Comparison of ENCODE assay signal across 13 cellular contexts in the genomic region with DNA sequence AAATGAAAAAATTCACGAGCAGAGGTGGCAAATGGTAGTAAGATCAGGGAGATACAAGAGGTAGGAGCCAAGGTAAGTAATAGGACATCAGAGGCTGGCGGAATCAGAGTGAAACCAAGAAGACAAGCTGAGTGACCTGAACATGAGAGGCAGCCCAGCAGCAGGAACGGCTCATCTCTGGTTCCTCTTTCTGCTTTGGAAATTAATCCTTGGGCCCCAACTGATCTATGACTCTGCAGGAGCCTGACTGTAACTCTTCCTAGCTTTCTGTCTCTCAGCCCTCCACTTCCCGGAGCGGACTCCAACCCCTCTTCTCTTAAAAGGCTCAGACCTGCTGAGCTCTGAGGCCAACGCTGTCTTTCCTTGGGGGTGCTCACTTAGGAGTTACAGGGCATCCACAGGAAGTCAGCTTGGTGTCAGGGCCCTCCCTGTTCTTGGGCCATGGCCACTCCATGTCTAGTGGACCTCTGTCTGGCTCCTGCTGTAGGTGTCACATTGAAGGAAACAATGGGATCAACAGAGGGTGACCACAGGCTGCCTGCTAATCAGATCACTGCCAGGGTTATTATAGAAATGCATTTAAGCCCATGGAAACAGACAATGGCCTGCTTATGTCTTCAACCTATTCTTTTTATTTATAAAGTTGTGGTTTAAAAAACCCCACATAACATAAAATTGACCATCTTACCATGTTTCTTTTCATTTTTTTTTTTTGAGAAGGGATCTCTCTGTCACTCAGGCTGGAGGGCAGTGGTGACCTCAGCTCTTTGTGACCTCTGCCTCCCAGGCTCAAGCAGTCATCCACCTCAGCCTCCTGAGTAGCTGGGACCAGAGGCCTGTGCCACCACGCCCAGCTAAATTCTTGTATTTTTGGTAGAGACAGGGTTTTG. TPM values are rescaled to one million over a fixed set of nuclear protein-coding genes. Genes with fewer than 3 reads are reported as not detected.
DNase-seq lines count a peak whose midpoint lies in the region; ATAC-seq, FAIRE-seq and TF ChIP-seq lines count a peak whose summit lies in the region.
"Had no signal": no experiment of that assay in that cellular context is flagged by ENCODE, and none has a peak within 500 bp of the region (broad histone marks: within the 10 kb centered on the region; RNA-seq: fewer than 3 reads in every experiment).

No MANE protein-coding gene starts in this region.

- peak overlapping the region; percentile 55; the same call in 1 of the 2 replicates for H3K9ac ChIP-seq in GM12878 (ENCODE audit: control insufficient read depth, insufficient read depth, low read length)

- no peak overlapping the region; the same call in 1 of the 2 replicates for H3K4me3 ChIP-seq in GM12878
- H3K4me3 ChIP-seq: prostate gland had no signal

- no TSS peak for BruUV-seq in GM12878 (replicated peaks; lab: Mats Ljungman, UMichigan)

- H3K4me2 ChIP-seq in GM12878 (ENCODE audit: control insufficient read depth, insufficient read depth), result peak overlapping the region; percentile 65

- TF ChIP-seq RAD21 in GM12878 (IDR thresholded peaks at IDR 0.05; ENCODE audit: insufficient read depth, low read depth, low read length), result no peak

- intact Hi-C loops in GM12878 (cut with micrococcal nuclease; ENCODE audit: unreplicated experiment), result no loop called here

- peak; percentile 64 for ATAC-seq in GM18511 (IDR thresholded peaks at IDR 0.05; ENCODE audit: unreplicated experiment)
- ATAC-seq in GM21381 (IDR thresholded peaks at IDR 0.05; ENCODE audit: unreplicated experiment), result peak; percentile 65
- ATAC-seq in HG03196 (IDR thresholded peaks at IDR 0.05; ENCODE audit: unreplicated experiment), result peak; percentile 55
- peak; percentile 79 for ATAC-seq in GM12878
- no peak for ATAC-seq in GM21723 (IDR thresholded peaks at IDR 0.05; ENCODE audit: unreplicated experiment)
- ATAC-seq: effector memory CD8-positive, alpha-beta T cell had no signal

- TF ChIP-seq CTCF in GM12878 (IDR thresholded peaks at IDR 0.05 in 2 of 3, conservative IDR thresholded peaks at IDR 0.05 in 1 of 3; ENCODE audit: control insufficient read depth in 2 of 3, extremely low read depth in 1 of 3, insufficient read depth in 1 of 3, low read depth in 3 of 3, low read length in 3 of 3), result no peak

- peaks cover 37% of the 10 kb centered on the region for H3K4me1 ChIP-seq in GM12878 (ENCODE audit: control insufficient read depth, insufficient read depth, low read length)
- H3K4me1 ChIP-seq: prostate gland had no signal

- RAD21 ChIA-PET in GM12878 (lab: Charles Lee; ENCODE audit: unreplicated experiment), result interaction anchor here (0.6 to 8.2 kb wide), 23 partner anchors 8 to 272 kb away, joined by 3 to 205 read pairs (median 6); no protein-coding TSS in a partner anchor

- in situ Hi-C loops in GM12878 (cut with MboI), result no loop called here

- peak in 1 of 2 experiments; percentile 61; a peak in 1 of 4 replicates for TF ChIP-seq EP300 in GM12878 (IDR thresholded peaks at IDR 0.05; ENCODE audit: borderline replicate concordance in 1 of 2, control insufficient read depth in 1 of 2, low read depth in 2 of 2, low read length in 2 of 2)

- no peaks in the 10 kb centered on the region for H3K27me3 ChIP-seq in GM12878 (replicated peaks in 1 of 2; ENCODE audit: control insufficient read depth in 2 of 2, insufficient read depth in 2 of 2, low read length in 1 of 2)

- no peak for TF ChIP-seq POLR2A in GM12878 (IDR thresholded peaks at IDR 0.05; ENCODE audit: low read depth, low read length)

- no peaks in the 10 kb centered on the region for H4K20me1 ChIP-seq in GM12878 (ENCODE audit: control insufficient read depth, insufficient read depth)

- FAIRE-seq in GM12878 (lab: Jason Lieb, UNC), result no peak

- CTCF ChIA-PET in GM12878 (lab: Yijun Ruan, JAX), result interaction anchor here (0.9 to 13.3 kb wide), 10 partner anchors 9 to 242 kb away, joined by 3 to 243 read pairs (median 4); no protein-coding TSS in a partner anchor

- POLR2A ChIA-PET in GM12878 (lab: Charles Lee), result interaction anchor here (1.0 to 8.7 kb wide), 5 partner anchors 15 to 91 kb away, joined by 3 to 96 read pairs (median 4); no protein-coding TSS in a partner anchor

- DNase-seq in GM12878 (ENCODE audit: low read depth, low spot score) (no peak), retina (no peak), AG08396 (ENCODE audit: low spot score) (no peak)
- no peak for DNase-seq in stimulated activated CD4-positive, alpha-beta T cell treated with anti-CD3 and anti-CD28 coated beads, Interleukin-4, amount 100 ng/mL, for 1 hour
- DNase-seq: DMS 273 treated with DMSO at 0.1 percent for 48 hours; effector memory CD8-positive, alpha-beta T cell; immature natural killer cell; NCI-H345 had no signal

- peak overlapping the region; percentile 69 for H2AFZ ChIP-seq in GM12878 (ENCODE audit: control insufficient read depth, low read depth, low read length)

- H3K27ac ChIP-seq in GM12878 (ENCODE audit: control insufficient read depth, insufficient read depth), result peak overlapping the region; percentile 79
- H3K27ac ChIP-seq: prostate gland had no signal

- no peaks in the 10 kb centered on the region for H3K9me3 ChIP-seq in GM12878 (replicated peaks; ENCODE audit: control insufficient read depth, insufficient read depth, low read length)
- H3K9me3 ChIP-seq: prostate gland had no signal

- H3K79me2 ChIP-seq in GM12878 (ENCODE audit: control insufficient read depth, insufficient read depth, low read length), result no peaks in the 10 kb centered on the region

- no peaks in the 10 kb centered on the region for H3K36me3 ChIP-seq in GM12878 (ENCODE audit: control insufficient read depth in 2 of 2, insufficient read depth in 2 of 2, low read length in 1 of 2)
- H3K36me3 ChIP-seq: prostate gland had no signal

- SMC1A ChIA-PET in GM12878 (lab: Charles Lee; ENCODE audit: uncharacterized antibody, unreplicated experiment), result interaction anchor here (1.0 to 14.3 kb wide), 16 partner anchors 14 to 178 kb away, joined by 3 to 359 read pairs (median 14); no protein-coding TSS in a partner anchor

- WGBS in GM12878 (ENCODE audit: insufficient coverage, insufficient replicate concordance, low lambda C conversion rate, missing lambda C conversion rate), result 14% methylated on average over 7 of the region's 7 CpGs

TF ChIP-seq in GM12878, 131 proteins besides CTCF, POLR2A, EP300 and RAD21 (continues in another document):
- 0 out of 2 replicates have a peak, but pooled peaks have one; percentile 21 for TF ChIP-seq GABPA (IDR thresholded peaks at IDR 0.05; ENCODE audit: low read depth)
- TF ChIP-seq PAX8 (IDR thresholded peaks at IDR 0.05), result 0 out of 2 replicates have a peak, but pooled peaks have one; percentile 34
- TF ChIP-seq NFIC (IDR thresholded peaks at IDR 0.05; ENCODE audit: low read depth, low read length), result peak; percentile 24; the same call in 1 of the 2 replicates
- peak; percentile 74; the same call in 1 of the 2 replicates for TF ChIP-seq TCF3 (IDR thresholded peaks at IDR 0.05; ENCODE audit: borderline replicate concordance, insufficient read depth, low read depth, low read length)
- peak; percentile 61; the same call in 1 of the 2 replicates for TF ChIP-seq DPF2 (IDR thresholded peaks at IDR 0.05)
- peak; percentile 78; the same call in 1 of the 2 replicates for TF ChIP-seq EED (IDR thresholded peaks at IDR 0.05; ENCODE audit: low read depth)
- 0 out of 2 replicates have a peak, but pooled peaks have one; percentile 42 for TF ChIP-seq GATAD2B (conservative IDR thresholded peaks at IDR 0.05; ENCODE audit: low read depth)
- TF ChIP-seq, protein P1, sequence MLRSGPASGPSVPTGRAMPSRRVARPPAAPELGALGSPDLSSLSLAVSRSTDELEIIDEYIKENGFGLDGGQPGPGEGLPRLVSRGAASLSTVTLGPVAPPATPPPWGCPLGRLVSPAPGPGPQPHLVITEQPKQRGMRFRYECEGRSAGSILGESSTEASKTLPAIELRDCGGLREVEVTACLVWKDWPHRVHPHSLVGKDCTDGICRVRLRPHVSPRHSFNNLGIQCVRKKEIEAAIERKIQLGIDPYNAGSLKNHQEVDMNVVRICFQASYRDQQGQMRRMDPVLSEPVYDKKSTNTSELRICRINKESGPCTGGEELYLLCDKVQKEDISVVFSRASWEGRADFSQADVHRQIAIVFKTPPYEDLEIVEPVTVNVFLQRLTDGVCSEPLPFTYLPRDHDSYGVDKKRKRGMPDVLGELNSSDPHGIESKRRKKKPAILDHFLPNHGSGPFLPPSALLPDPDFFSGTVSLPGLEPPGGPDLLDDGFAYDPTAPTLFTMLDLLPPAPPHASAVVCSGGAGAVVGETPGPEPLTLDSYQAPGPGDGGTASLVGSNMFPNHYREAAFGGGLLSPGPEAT (IDR thresholded peaks at IDR 0.05; ENCODE audit: low read depth), result peak; percentile 52; the same call in 1 of the 2 replicates

RNA-seq across cellular contexts. Expression of a gene that starts 22.5 kb away (rescaled TPM):
- total RNA-seq in GM12878 (2013; cell fraction: nucleolus; rRNA removed), result 11.5 and 13.9 TPM in 2 replicates
- total RNA-seq in GM12878 (2014; rRNA removed) (3.2 TPM in 2 replicates), GM12878 (2014; rRNA removed; fragmentation: Illumina TruSeq; extraction: Trizol) (1.4 and 1.7 TPM in 2 replicates), GM12878 (2021) (6.2 and 7.6 TPM in 2 replicates)
- 1.2 TPM for polyA plus RNA-seq in GM12878 (2011; ENCODE audit: low read depth)
- polyA plus RNA-seq in GM12878 (2011; rRNA removed) (0.39 and 0.91 TPM in 2 replicates), GM12878 (2014; fragmentation: Illumina TruSeq; extraction: Trizol) (1.6 and 2.4 TPM in 2 replicates), GM12878 (2014; fragmentation: Nextera tagmentation; extraction: Ambion mirVana) (under 1 TPM; 0.56 to 0.69 TPM), GM12878 (2014; rRNA removed) (3.7 and 5.3 TPM in 2 replicates), GM12878 (2016; fragmentation: Nextera tagmentation; extraction: Ambion mirVana) (under 1 TPM; 0.29 to 0.90 TPM)
- polyA plus RNA-seq in GM12878 (2011; cell fraction: cytosol; rRNA removed), result 1.0 and 1.1 TPM in 2 replicates
- polyA plus RNA-seq in GM12878 (2011; cell fraction: nucleus; rRNA removed), result 1.3 TPM in 2 replicates
- polyA plus RNA-seq in GM12878 (2012), result 2.2 and 3.2 TPM in 2 replicates
- polyA minus RNA-seq in GM12878 (2011; rRNA and poly(A)+ RNA removed), result 0.95 and 1.8 TPM in 2 replicates
- 0.73 and 1.3 TPM in 2 replicates for polyA minus RNA-seq in GM12878 (2011; cell fraction: cytosol; rRNA and poly(A)+ RNA removed)
- 0.73 and 2.0 TPM in 2 replicates for polyA minus RNA-seq in GM12878 (2011; cell fraction: nucleus; rRNA and poly(A)+ RNA removed)
